In the genomic region with DNA sequence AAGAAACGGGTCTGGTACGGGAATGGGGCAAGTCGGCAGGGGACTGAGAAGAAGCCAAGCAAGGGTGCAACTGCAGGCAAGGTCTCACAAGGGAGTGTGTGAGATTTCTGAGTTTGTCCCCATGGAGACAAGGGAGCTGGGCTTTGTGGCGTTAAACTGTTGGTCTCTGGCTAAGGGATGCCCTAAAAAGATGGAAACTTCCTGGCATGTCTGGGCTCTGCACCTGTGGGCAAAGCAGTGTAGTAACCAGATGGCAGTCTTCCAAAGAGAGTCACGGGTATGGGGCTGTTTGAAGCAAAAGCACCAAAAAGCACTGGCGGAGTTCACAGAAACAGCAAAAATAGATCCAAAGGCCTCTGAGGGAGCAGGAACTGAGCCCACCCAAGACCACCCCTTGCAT, we compare ENCODE assay signal across 20 cellular contexts.
DNase-seq lines count a peak whose midpoint lies in the region; ATAC-seq and TF ChIP-seq lines count a peak whose summit lies in the region.
"Had no signal": no experiment of that assay in that cellular context is flagged by ENCODE, and none has a peak within 500 bp of the region (broad histone marks: within the 10 kb centered on the region; RNA-seq: fewer than 3 reads in every experiment).

No MANE protein-coding gene starts in this region.

- peak overlapping the region in 1 of 2 experiments; percentile 29 for H3K4ac ChIP-seq in mesenchymal stem cell (ENCODE audit: low read depth in 1 of 2, low read length in 2 of 2)

- H3K27ac ChIP-seq in GM23338 (ENCODE audit: low read depth) = no peak overlapping the region
- peak overlapping the region; percentile 74 for H3K27ac ChIP-seq in RWPE2 (ENCODE audit: poor library complexity, severe bottlenecking)
- H3K27ac ChIP-seq in mesenchymal stem cell (ENCODE audit: low read length, poor library complexity, severe bottlenecking) = no peak overlapping the region
- H3K27ac ChIP-seq in right lobe of liver = no peak overlapping the region
- H3K27ac ChIP-seq: C4-2B had no signal

- H3K9me2 ChIP-seq in GM23338 (ENCODE audit: insufficient read depth) = peaks cover 6% of the 10 kb centered on the region; the same call in 1 of the 2 replicates

- peak overlapping the region; percentile 55 for H4K8ac ChIP-seq in mesenchymal stem cell (ENCODE audit: low read length)

- peak overlapping the region in 1 of 2 experiments; percentile 58 for H3K18ac ChIP-seq in mesenchymal stem cell (ENCODE audit: low read depth in 1 of 2, low read length in 2 of 2)

- intact Hi-C loops in CD14-positive monocyte (cut with micrococcal nuclease) = no loop called here
- intact Hi-C loops in right lobe of liver (cut with DNase I) = no loop called here

- peak overlapping the region; percentile 70 to 95 for H2BK12ac ChIP-seq in mesenchymal stem cell (ENCODE audit: low read length in 2 of 2)

- H3K9ac ChIP-seq in mesenchymal stem cell (ENCODE audit: low read length) = no peak overlapping the region

- H3K9me3 Mint-ChIP-seq in CD14-positive monocyte (peaks cover 0 to 3% (median 0%) of the 10 kb centered on the region in 7 donors), GM23338 (no peaks in the 10 kb centered on the region)

- H3F3A ChIP-seq in GM23338 (replicated peaks; ENCODE audit: low read depth) = 0 out of 2 replicates have a peak, but pooled peaks cover 5% of the 10 kb centered on the region

- H3K79me1 ChIP-seq in mesenchymal stem cell (replicated peaks; ENCODE audit: low read length, poor library complexity, severe bottlenecking) = no peaks in the 10 kb centered on the region

- H3K4me1 Mint-ChIP-seq in CD14-positive monocyte (peaks cover 69% of the 10 kb centered on the region), GM23338 (peaks cover 11% of the 10 kb centered on the region)

- H2AFZ ChIP-seq in GM23338 (no peak overlapping the region), mesenchymal stem cell (ENCODE audit: low read depth, low read length) (no peak overlapping the region)
- H2AFZ ChIP-seq: PC-9 had no signal

- H2BK15ac ChIP-seq in mesenchymal stem cell (ENCODE audit: low read depth, poor library complexity, severe bottlenecking) = no peak overlapping the region

- peak overlapping the region in 4 of 7 donors; percentile 26 to 71 (median 50) for H3K27ac Mint-ChIP-seq in CD14-positive monocyte
- peak overlapping the region; percentile 5 for H3K27ac Mint-ChIP-seq in GM23338

- H3K9me3 ChIP-seq in RWPE2 (ENCODE audit: severe bottlenecking) (no peaks in the 10 kb centered on the region), mesenchymal stem cell (ENCODE audit: control insufficient read depth, low read length) (no peaks in the 10 kb centered on the region), right lobe of liver (no peaks in the 10 kb centered on the region)
- H3K9me3 ChIP-seq: A549 had no signal

- H3K79me2 ChIP-seq in GM23338 (replicated peaks; ENCODE audit: insufficient read depth) = no peaks in the 10 kb centered on the region

- H3K4me2 ChIP-seq in GM23338 = no peak overlapping the region
- no peak overlapping the region for H3K4me2 ChIP-seq in mesenchymal stem cell (ENCODE audit: low read length, poor library complexity, severe bottlenecking)
- H3K4me2 ChIP-seq: A549, PC-9 had no signal

- H3K4me3 ChIP-seq in GM23338 (no peak overlapping the region), RWPE2 (ENCODE audit: severe bottlenecking) (no peak overlapping the region), mesenchymal stem cell (ENCODE audit: insufficient read depth in 1 of 2, low read depth in 1 of 2, low read length in 2 of 2) (no peak overlapping the region), right lobe of liver (no peak overlapping the region)
- H3K4me3 ChIP-seq: A549, PC-9 had no signal

- H4K20me1 ChIP-seq in GM23338 (replicated peaks; ENCODE audit: insufficient read depth) = no peaks in the 10 kb centered on the region

- H3K27me3 Mint-ChIP-seq in CD14-positive monocyte (ENCODE audit: low read depth in 3 of 3) = no peaks in the 10 kb centered on the region
- peaks cover 8% of the 10 kb centered on the region for H3K27me3 Mint-ChIP-seq in GM23338 (ENCODE audit: insufficient read depth, low read depth, poor library complexity)

- peaks cover 0 to 3% of the 10 kb centered on the region in 2 donors for H3K36me3 Mint-ChIP-seq in CD14-positive monocyte
- H3K36me3 Mint-ChIP-seq in GM23338 (ENCODE audit: low read depth) = no peaks in the 10 kb centered on the region; the same call in 2 of the 3 replicates

- H3K23ac ChIP-seq in mesenchymal stem cell (ENCODE audit: low read length in 2 of 2) = no peak overlapping the region

- DNase-seq in CD14-positive monocyte (ENCODE audit: low spot score) (no peak), GM23338 (ENCODE audit: low spot score) (no peak), RWPE2 (ENCODE audit: low spot score) (no peak), mesenchymal stem cell (no peak), right lobe of liver (no peak), NCI-H2227 treated with DMSO at 0.1 percent for 48 hours (lab: John Stamatoyannopoulos, UW) (no peak)
- DNase-seq in activated CD4-positive, alpha-beta T cell treated with anti-CD3 and anti-CD28 coated beads, Interleukin-2, amount 50 U/mL, for 1 hour = no peak
- DNase-seq in stimulated activated CD4-positive, alpha-beta T cell treated with anti-CD3 and anti-CD28 coated beads, Interleukin-1b, Interleukin-23, amount 100 ng/mL, for 48 hours = no peak
- DNase-seq: AML-193, DMS153, Karpas-422, NCI-H2029, NCI-H446 treated with DMSO at 0.1 percent for 48 hours, NCI-H526, NCI-H82, PC-9, SHP77, T-helper 1 cell had no signal

- H3K4me1 ChIP-seq in GM23338 (ENCODE audit: insufficient read depth) (peaks cover 12% of the 10 kb centered on the region), RWPE2 (ENCODE audit: insufficient read depth, poor library complexity, severe bottlenecking) (peaks cover 22% of the 10 kb centered on the region), mesenchymal stem cell (ENCODE audit: control insufficient read depth, insufficient read depth, low read depth, low read length) (peaks cover 10% of the 10 kb centered on the region), right lobe of liver (no peaks in the 10 kb centered on the region)

- H3K14ac ChIP-seq in mesenchymal stem cell (ENCODE audit: low read length in 2 of 2) = no peak overlapping the region

- ATAC-seq in GM23338 = no peak
- ATAC-seq in RWPE2 (ENCODE audit: low read depth) = no peak
- ATAC-seq in right lobe of liver = no peak
- ATAC-seq: A549 had no signal

- no peak for TF ChIP-seq POLR2A in right lobe of liver (IDR thresholded peaks at IDR 0.05)

- no peak overlapping the region for H2BK5ac ChIP-seq in mesenchymal stem cell (ENCODE audit: low read depth, low read length, poor library complexity, severe bottlenecking)

- no peak overlapping the region for H2AK5ac ChIP-seq in mesenchymal stem cell (ENCODE audit: low read length, severe bottlenecking)

- TF ChIP-seq CTCF in CD14-positive monocyte (IDR thresholded peaks at IDR 0.05) (no peak), GM23338 (conservative IDR thresholded peaks at IDR 0.05; ENCODE audit: low read depth in 2 of 2) (no peak), RWPE2 (IDR thresholded peaks at IDR 0.05; ENCODE audit: poor library complexity, severe bottlenecking) (no peak), right lobe of liver (IDR thresholded peaks at IDR 0.05) (no peak)

- H2BK120ac ChIP-seq in mesenchymal stem cell (ENCODE audit: low read depth, low read length) = no peak overlapping the region

- 92% methylated on average over 6 of the region's 6 CpGs for WGBS in mesenchymal stem cell
- WGBS in right lobe of liver (ENCODE audit: insufficient coverage, low coverage, low lambda C conversion rate, missing lambda C conversion rate) = 89% methylated on average over 4 of the region's 6 CpGs

- H3K4me3 Mint-ChIP-seq in CD14-positive monocyte = no peak overlapping the region
- no peak overlapping the region for H3K4me3 Mint-ChIP-seq in GM23338

- H4K91ac ChIP-seq in mesenchymal stem cell (ENCODE audit: low read length) = peak overlapping the region; percentile 81

- H3K36me3 ChIP-seq in GM23338 (ENCODE audit: insufficient read depth) = no peaks in the 10 kb centered on the region
- no peaks in the 10 kb centered on the region for H3K36me3 ChIP-seq in RWPE2 (ENCODE audit: low read depth)
- H3K36me3 ChIP-seq in mesenchymal stem cell (ENCODE audit: control insufficient read depth in 1 of 2, insufficient read depth in 2 of 2, low read depth in 1 of 2, low read length in 2 of 2) = no peaks in the 10 kb centered on the region
- H3K36me3 ChIP-seq in right lobe of liver = no peaks in the 10 kb centered on the region

- no peaks in the 10 kb centered on the region for H3K27me3 ChIP-seq in GM23338 (ENCODE audit: insufficient read depth)
- no peaks in the 10 kb centered on the region for H3K27me3 ChIP-seq in RWPE2 (ENCODE audit: insufficient read depth, poor library complexity, severe bottlenecking)
- H3K27me3 ChIP-seq in mesenchymal stem cell (ENCODE audit: control insufficient read depth in 1 of 2, insufficient read depth in 1 of 2, low read length in 2 of 2) = no peaks in the 10 kb centered on the region
- H3K27me3 ChIP-seq in right lobe of liver = no peaks in the 10 kb centered on the region

TF ChIP-seq in GM23338, 12 proteins besides CTCF, POLR2A, EP300 and RAD21 (continues in another document):
- TF ChIP-seq EZH2 (IDR thresholded peaks at IDR 0.05; ENCODE audit: low read depth, unreplicated experiment) (no peak), ZNF114 (CRISPR knock-in tag; IDR thresholded peaks at IDR 0.05) (no peak)
